2 cellular contexts compared by ENCODE assay signal in genomic region chr15:52171386-52171785, GRCh38.
TF ChIP-seq lines count a peak whose summit lies in the region.

No MANE protein-coding gene starts in this region.

TF ChIP-seq in A549, 52 proteins besides CTCF, POLR2A, EP300 and RAD21:
- TF ChIP-seq SREBF2 (IDR thresholded peaks at IDR 0.05) (no peak), KDM5A (IDR thresholded peaks at IDR 0.05) (no peak), FOXS1 (CRISPR knock-in tag; IDR thresholded peaks at IDR 0.05) (no peak), MAX (IDR thresholded peaks at IDR 0.05) (no peak), BHLHE40 (IDR thresholded peaks at IDR 0.05; ENCODE audit: low read depth, low read length) (no peak), CBX8 (IDR thresholded peaks at IDR 0.05) (no peak), RNF2 (IDR thresholded peaks at IDR 0.05; ENCODE audit: borderline replicate concordance, low read depth) (no peak), USF2 (IDR thresholded peaks at IDR 0.05) (no peak), PHF8 (IDR thresholded peaks at IDR 0.05; ENCODE audit: borderline replicate concordance, low read depth) (no peak), PBX3 (IDR thresholded peaks at IDR 0.05) (no peak)
TF ChIP-seq in A549: peak in this region for 0.

TF ChIP-seq in IMR-90, 13 proteins besides CTCF, POLR2A, EP300 and RAD21:
- no peak for TF ChIP-seq MAFK (IDR thresholded peaks at IDR 0.05; ENCODE audit: low read depth, low read length)
- no peak for TF ChIP-seq MXI1 (IDR thresholded peaks at IDR 0.05; ENCODE audit: borderline replicate concordance, low read depth, low read length)
- TF ChIP-seq CEBPB (IDR thresholded peaks at IDR 0.05; ENCODE audit: low read depth, low read length) = no peak
- no peak for TF ChIP-seq BHLHE40 (IDR thresholded peaks at IDR 0.05; ENCODE audit: low read depth, low read length)
- TF ChIP-seq NFE2L2 (IDR thresholded peaks at IDR 0.05; ENCODE audit: low read depth, low read length) = no peak
- no peak for TF ChIP-seq SMC3 (IDR thresholded peaks at IDR 0.05; ENCODE audit: low read depth, low read length)
- TF ChIP-seq USF2 (IDR thresholded peaks at IDR 0.05; ENCODE audit: low read depth, low read length) = no peak
- TF ChIP-seq RCOR1 (IDR thresholded peaks at IDR 0.05; ENCODE audit: insufficient replicate concordance, low read length) = no peak
- no peak for TF ChIP-seq ELK1 (IDR thresholded peaks at IDR 0.05; ENCODE audit: borderline replicate concordance, low read depth, low read length)
- TF ChIP-seq MAZ (IDR thresholded peaks at IDR 0.05; ENCODE audit: borderline replicate concordance, low read depth, low read length) = no peak
- TF ChIP-seq RFX5 (IDR thresholded peaks at IDR 0.05; ENCODE audit: low read depth, low read length) = no peak
- TF ChIP-seq CHD1 (IDR thresholded peaks at IDR 0.05; ENCODE audit: low read depth, low read length) = no peak
- no peak for TF ChIP-seq FOS (IDR thresholded peaks at IDR 0.05; ENCODE audit: low read depth, low read length)
